Comparison of ENCODE assay signal across 1 cellular context in genomic region chr9:97802276-97802675, GRCh38.
TF ChIP-seq lines count a peak whose summit lies in the region.

No MANE protein-coding gene starts in this region.

TF ChIP-seq in IMR-90, 13 proteins besides CTCF, POLR2A, EP300 and RAD21:
- TF ChIP-seq CHD1 (IDR thresholded peaks at IDR 0.05; ENCODE audit: low read depth, low read length) (no peak), RFX5 (IDR thresholded peaks at IDR 0.05; ENCODE audit: low read depth, low read length) (no peak), CEBPB (IDR thresholded peaks at IDR 0.05; ENCODE audit: low read depth, low read length) (no peak), SMC3 (IDR thresholded peaks at IDR 0.05; ENCODE audit: low read depth, low read length) (no peak), MXI1 (IDR thresholded peaks at IDR 0.05; ENCODE audit: borderline replicate concordance, low read depth, low read length) (no peak), BHLHE40 (IDR thresholded peaks at IDR 0.05; ENCODE audit: low read depth, low read length) (no peak), NFE2L2 (IDR thresholded peaks at IDR 0.05; ENCODE audit: low read depth, low read length) (no peak), MAZ (IDR thresholded peaks at IDR 0.05; ENCODE audit: borderline replicate concordance, low read depth, low read length) (no peak), RCOR1 (IDR thresholded peaks at IDR 0.05; ENCODE audit: insufficient replicate concordance, low read length) (no peak)
- TF ChIP-seq, protein P1, sequence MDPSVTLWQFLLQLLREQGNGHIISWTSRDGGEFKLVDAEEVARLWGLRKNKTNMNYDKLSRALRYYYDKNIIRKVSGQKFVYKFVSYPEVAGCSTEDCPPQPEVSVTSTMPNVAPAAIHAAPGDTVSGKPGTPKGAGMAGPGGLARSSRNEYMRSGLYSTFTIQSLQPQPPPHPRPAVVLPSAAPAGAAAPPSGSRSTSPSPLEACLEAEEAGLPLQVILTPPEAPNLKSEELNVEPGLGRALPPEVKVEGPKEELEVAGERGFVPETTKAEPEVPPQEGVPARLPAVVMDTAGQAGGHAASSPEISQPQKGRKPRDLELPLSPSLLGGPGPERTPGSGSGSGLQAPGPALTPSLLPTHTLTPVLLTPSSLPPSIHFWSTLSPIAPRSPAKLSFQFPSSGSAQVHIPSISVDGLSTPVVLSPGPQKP (IDR thresholded peaks at IDR 0.05; ENCODE audit: borderline replicate concordance, low read depth, low read length) = no peak
- TF ChIP-seq, protein P2, sequence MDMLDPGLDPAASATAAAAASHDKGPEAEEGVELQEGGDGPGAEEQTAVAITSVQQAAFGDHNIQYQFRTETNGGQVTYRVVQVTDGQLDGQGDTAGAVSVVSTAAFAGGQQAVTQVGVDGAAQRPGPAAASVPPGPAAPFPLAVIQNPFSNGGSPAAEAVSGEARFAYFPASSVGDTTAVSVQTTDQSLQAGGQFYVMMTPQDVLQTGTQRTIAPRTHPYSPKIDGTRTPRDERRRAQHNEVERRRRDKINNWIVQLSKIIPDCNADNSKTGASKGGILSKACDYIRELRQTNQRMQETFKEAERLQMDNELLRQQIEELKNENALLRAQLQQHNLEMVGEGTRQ (IDR thresholded peaks at IDR 0.05; ENCODE audit: low read depth, low read length) = no peak
